Comparison of ENCODE assay signal across 8 cellular contexts in genomic region chr10:71748671-71749191, GRCh38. TPM values are rescaled to one million over a fixed set of nuclear protein-coding genes. Genes with fewer than 3 reads are reported as not detected.
DNase-seq lines count a peak whose midpoint lies in the region; FAIRE-seq lines count a peak whose summit lies in the region.

No MANE protein-coding gene starts in this region.

- H3K4me3 ChIP-seq in H7 (ENCODE audit: insufficient read depth, low read depth, low read length), result no peak overlapping the region

- no peaks in the 10 kb centered on the region for H3K27me3 ChIP-seq in H7 (ENCODE audit: control insufficient read depth, insufficient read depth, low read length)

- DNase-seq in C1 segment of cervical spinal cord (lab: John Stamatoyannopoulos, UW), result peak in 8 of 14 donors; percentile 39 to 68 (median 58)
- peak; percentile 80 for DNase-seq in H7
- DNase-seq in T-helper 1 cell, result peak; percentile 54 to 99 (median 68)
- peak; percentile 80 for DNase-seq in myocyte (ENCODE audit: low read depth)
- no peak for DNase-seq in A172 (ENCODE audit: low spot score)
- DNase-seq in HTR-8/SVneo (ENCODE audit: insufficient read length, low spot score), result no peak

- FAIRE-seq in HTR-8/SVneo (lab: Jason Lieb, UNC), result no peak

- H3K27ac ChIP-seq in angular gyrus (ENCODE audit: low read depth, low read length) (peak overlapping the region; percentile 42), temporal lobe (ENCODE audit: low read depth, low read length) (peak overlapping the region; percentile 48)

- H3K36me3 ChIP-seq in H7 (replicated peaks; ENCODE audit: control insufficient read depth, insufficient read depth, low read length), result no peaks in the 10 kb centered on the region

RNA-seq across cellular contexts. Expression of gene VSIR, which starts 24.6 kb away (rescaled TPM):
- 0.04 and 0.31 TPM in 2 replicates for total RNA-seq in H7 (2014; rRNA removed; shearing (Covaris generic))
- total RNA-seq in myocyte (30.2 and 41.2 TPM in 2 replicates), temporal lobe (5.4 TPM)
- 30.3 TPM for polyA plus RNA-seq in myocyte (2012)
- 4.9 and 14.4 TPM in 2 replicates for total RNA-seq in A172 (2014; rRNA removed; shearing (Covaris generic))

RNA-seq across cellular contexts. Expression of gene C10orf105, which starts 29.2 kb away (rescaled TPM):
- 0.17 and 0.18 TPM in 2 replicates for total RNA-seq in H7 (2014; rRNA removed; shearing (Covaris generic))
- total RNA-seq in myocyte, result 0.03 TPM in 1 of 2 replicates, not detected in the other
- 0.08 TPM for polyA plus RNA-seq in myocyte (2012)
- total RNA-seq in temporal lobe, result 0.25 TPM
- not detected in 2 replicates for total RNA-seq in A172 (2014; rRNA removed; shearing (Covaris generic))

Comparison
In these comparisons a context has a peak if more than half of its experiments do, and no peak if none do; other contexts are left out.
1. DNase-seq: peak in C1 segment of cervical spinal cord (8 of 14), H7 (single experiment), T-helper 1 cell (5 of 5) and myocyte (single experiment); none in A172 (single experiment) and HTR-8/SVneo (single experiment).